Comparison of ENCODE assay signal across 1 cellular context in the genomic region with DNA sequence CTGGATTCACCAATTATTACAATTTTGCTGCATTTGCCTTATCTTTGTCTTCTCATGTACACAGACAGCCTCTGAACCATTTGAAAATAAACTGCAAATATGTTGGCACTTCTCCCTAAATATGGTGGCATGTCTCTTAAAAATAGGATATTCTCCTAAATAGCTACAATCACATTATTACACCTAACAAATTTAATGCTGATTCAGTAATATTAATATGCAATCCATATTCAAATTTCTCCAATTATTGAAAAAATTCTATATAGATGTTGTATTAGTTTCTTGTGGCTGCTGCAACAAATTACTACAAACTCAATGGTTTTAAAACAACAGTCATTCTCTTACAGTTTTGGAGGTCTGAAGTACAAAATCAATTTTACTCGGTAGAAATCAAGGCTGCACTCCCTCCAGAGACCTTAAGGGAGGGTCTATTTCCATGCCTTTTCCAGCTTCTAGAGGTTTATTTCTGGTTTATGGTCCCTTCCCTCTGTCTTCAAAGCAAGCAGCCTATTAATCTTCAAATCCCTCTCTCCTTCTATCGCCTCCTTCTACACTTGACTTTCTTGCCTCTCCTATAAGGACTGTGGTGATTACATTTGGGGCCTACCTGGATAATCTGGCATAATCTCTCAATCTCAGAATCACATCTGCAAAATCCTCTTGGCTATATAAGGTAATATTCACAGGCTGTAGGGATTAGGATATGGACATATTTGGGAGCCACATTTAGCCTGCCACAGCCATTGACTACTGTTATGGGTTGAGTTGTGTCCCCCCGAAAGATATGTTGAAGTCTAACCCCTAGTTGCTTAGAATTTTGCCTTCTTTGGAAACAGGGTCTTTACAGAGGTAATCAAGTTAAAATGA.
TF ChIP-seq lines count a peak whose summit lies in the region.

No MANE protein-coding gene starts in this region.

TF ChIP-seq in GM23338, 12 proteins besides CTCF, POLR2A, EP300 and RAD21 (continued from another document):
- TF ChIP-seq, protein P1, sequence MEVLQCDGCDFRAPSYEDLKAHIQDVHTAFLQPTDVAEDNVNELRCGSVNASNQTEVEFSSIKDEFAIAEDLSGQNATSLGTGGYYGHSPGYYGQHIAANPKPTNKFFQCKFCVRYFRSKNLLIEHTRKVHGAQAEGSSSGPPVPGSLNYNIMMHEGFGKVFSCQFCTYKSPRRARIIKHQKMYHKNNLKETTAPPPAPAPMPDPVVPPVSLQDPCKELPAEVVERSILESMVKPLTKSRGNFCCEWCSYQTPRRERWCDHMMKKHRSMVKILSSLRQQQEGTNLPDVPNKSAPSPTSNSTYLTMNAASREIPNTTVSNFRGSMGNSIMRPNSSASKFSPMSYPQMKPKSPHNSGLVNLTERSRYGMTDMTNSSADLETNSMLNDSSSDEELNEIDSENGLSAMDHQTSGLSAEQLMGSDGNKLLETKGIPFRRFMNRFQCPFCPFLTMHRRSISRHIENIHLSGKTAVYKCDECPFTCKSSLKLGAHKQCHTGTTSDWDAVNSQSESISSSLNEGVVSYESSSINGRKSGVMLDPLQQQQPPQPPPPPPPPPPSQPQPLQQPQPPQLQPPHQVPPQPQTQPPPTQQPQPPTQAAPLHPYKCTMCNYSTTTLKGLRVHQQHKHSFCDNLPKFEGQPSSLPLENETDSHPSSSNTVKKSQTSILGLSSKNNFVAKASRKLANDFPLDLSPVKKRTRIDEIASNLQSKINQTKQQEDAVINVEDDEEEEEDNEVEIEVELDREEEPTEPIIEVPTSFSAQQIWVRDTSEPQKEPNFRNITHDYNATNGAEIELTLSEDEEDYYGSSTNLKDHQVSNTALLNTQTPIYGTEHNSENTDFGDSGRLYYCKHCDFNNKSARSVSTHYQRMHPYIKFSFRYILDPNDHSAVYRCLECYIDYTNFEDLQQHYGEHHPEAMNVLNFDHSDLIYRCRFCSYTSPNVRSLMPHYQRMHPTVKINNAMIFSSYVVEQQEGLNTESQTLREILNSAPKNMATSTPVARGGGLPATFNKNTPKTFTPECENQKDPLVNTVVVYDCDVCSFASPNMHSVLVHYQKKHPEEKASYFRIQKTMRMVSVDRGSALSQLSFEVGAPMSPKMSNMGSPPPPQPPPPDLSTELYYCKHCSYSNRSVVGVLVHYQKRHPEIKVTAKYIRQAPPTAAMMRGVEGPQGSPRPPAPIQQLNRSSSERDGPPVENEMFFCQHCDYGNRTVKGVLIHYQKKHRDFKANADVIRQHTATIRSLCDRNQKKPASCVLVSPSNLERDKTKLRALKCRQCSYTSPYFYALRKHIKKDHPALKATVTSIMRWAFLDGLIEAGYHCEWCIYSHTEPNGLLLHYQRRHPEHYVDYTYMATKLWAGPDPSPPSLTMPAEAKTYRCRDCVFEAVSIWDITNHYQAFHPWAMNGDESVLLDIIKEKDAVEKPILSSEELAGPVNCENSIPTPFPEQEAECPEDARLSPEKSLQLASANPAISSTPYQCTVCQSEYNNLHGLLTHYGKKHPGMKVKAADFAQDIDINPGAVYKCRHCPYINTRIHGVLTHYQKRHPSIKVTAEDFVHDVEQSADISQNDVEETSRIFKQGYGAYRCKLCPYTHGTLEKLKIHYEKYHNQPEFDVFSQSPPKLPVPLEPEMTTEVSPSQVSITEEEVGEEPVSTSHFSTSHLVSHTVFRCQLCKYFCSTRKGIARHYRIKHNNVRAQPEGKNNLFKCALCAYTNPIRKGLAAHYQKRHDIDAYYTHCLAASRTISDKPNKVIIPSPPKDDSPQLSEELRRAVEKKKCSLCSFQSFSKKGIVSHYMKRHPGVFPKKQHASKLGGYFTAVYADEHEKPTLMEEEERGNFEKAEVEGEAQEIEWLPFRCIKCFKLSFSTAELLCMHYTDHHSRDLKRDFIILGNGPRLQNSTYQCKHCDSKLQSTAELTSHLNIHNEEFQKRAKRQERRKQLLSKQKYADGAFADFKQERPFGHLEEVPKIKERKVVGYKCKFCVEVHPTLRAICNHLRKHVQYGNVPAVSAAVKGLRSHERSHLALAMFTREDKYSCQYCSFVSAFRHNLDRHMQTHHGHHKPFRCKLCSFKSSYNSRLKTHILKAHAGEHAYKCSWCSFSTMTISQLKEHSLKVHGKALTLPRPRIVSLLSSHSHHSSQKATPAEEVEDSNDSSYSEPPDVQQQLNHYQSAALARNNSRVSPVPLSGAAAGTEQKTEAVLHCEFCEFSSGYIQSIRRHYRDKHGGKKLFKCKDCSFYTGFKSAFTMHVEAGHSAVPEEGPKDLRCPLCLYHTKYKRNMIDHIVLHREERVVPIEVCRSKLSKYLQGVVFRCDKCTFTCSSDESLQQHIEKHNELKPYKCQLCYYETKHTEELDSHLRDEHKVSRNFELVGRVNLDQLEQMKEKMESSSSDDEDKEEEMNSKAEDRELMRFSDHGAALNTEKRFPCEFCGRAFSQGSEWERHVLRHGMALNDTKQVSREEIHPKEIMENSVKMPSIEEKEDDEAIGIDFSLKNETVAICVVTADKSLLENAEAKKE (CRISPR knock-in tag; IDR thresholded peaks at IDR 0.05), result no peak
- TF ChIP-seq EZH2phosphoT487 (IDR thresholded peaks at IDR 0.05; ENCODE audit: unreplicated experiment), result no peak
